ENCODE assay signal across 8 cellular contexts in genomic region chr16:3187798-3188674, GRCh38. TPM values are rescaled to one million over a fixed set of nuclear protein-coding genes. Genes with fewer than 3 reads are reported as not detected.
A peak's percentile ranks its signal among the peaks of the same experiment; 100 is the strongest.
DNase-seq lines count a peak whose midpoint lies in the region; ATAC-seq and TF ChIP-seq lines count a peak whose summit lies in the region.

OR1F1 (plus strand) TSS chr16:3188204.

- no peak within 1 kb of the TSS for H3K9ac ChIP-seq in parathyroid adenoma

- CTCF ChIA-PET in WTC11 (lab: Charles Lee) = interaction anchor here (0.6 to 3.0 kb wide), 14 partner anchors 13 to 1837 kb away, joined by 3 to 22 read pairs (median 6); partner anchors contain the start of gene ZNF213

- peak within 1 kb of the TSS; percentile 97 for H3K4me3 Mint-ChIP-seq in WTC11
- peak within 1 kb of the TSS; percentile 84 to 85 for H3K4me3 Mint-ChIP-seq in effector memory CD8-positive, alpha-beta T cell

- H3K4me1 ChIP-seq in DOHH2 (ENCODE audit: control insufficient read depth, low read length) (peaks cover 13% of the 10 kb centered on the region), parathyroid adenoma (no peaks in the 10 kb centered on the region)

- no peaks in the 10 kb centered on the region for H3K9me3 Mint-ChIP-seq in WTC11
- peaks cover 4 to 9% of the 10 kb centered on the region in 2 donors for H3K9me3 Mint-ChIP-seq in effector memory CD8-positive, alpha-beta T cell

- H3K36me3 Mint-ChIP-seq in WTC11 = no peaks in the 10 kb centered on the region
- peaks cover 66% of the 10 kb centered on the region for H3K36me3 Mint-ChIP-seq in effector memory CD8-positive, alpha-beta T cell (ENCODE audit: insufficient read depth)

- ATAC-seq in WTC11 = peak; percentile 7
- ATAC-seq in effector memory CD8-positive, alpha-beta T cell (replicated peaks) = peak; percentile 73
- ATAC-seq in HG02870 (IDR thresholded peaks at IDR 0.05; ENCODE audit: unreplicated experiment) = no peak

- H3K4me2 ChIP-seq in DOHH2 (ENCODE audit: low read length) (peak within 1 kb of the TSS; percentile 73), parathyroid adenoma (ENCODE audit: low read length) (peak within 1 kb of the TSS; percentile 60)

- H3K27ac Mint-ChIP-seq in WTC11 = peak within 1 kb of the TSS; percentile 83
- H3K27ac Mint-ChIP-seq in effector memory CD8-positive, alpha-beta T cell = peak within 1 kb of the TSS; percentile 42 to 92

- peaks cover 61% of the 10 kb centered on the region for H3K27me3 Mint-ChIP-seq in WTC11 (ENCODE audit: low read depth)
- peaks cover 61 to 87% of the 10 kb centered on the region in 2 donors for H3K27me3 Mint-ChIP-seq in effector memory CD8-positive, alpha-beta T cell

- H3K36me3 ChIP-seq in DOHH2 (ENCODE audit: control insufficient read depth, low read length) (no peaks in the 10 kb centered on the region), MG63 (no peaks in the 10 kb centered on the region), parathyroid adenoma (ENCODE audit: control insufficient read depth, insufficient read depth, low read length) (no peaks in the 10 kb centered on the region)

- peak; percentile 84 for DNase-seq in MG63
- DNase-seq in WTC11 (ENCODE audit: low spot score) = peak; percentile 80
- peak; percentile 51 to 64 (median 54) for DNase-seq in effector memory CD8-positive, alpha-beta T cell
- DNase-seq in globus pallidus (ENCODE audit: low spot score) = no peak
- DNase-seq in GM19238 (ENCODE audit: insufficient read length, low spot score) = no peak

- peak within 1 kb of the TSS; percentile 66 for H3K4me3 ChIP-seq in DOHH2 (ENCODE audit: low read length)
- H3K4me3 ChIP-seq in MG63 = peak within 1 kb of the TSS; percentile 64
- H3K4me3 ChIP-seq in parathyroid adenoma (ENCODE audit: low read depth, low read length) = peak within 1 kb of the TSS; percentile 53

- peaks cover 18% of the 10 kb centered on the region for H3K4me1 Mint-ChIP-seq in WTC11
- H3K4me1 Mint-ChIP-seq in effector memory CD8-positive, alpha-beta T cell (ENCODE audit: low read depth in 2 of 2) = peaks cover 50 to 52% of the 10 kb centered on the region in 2 donors

- H3K27me3 ChIP-seq in DOHH2 (ENCODE audit: control insufficient read depth, low read length) (peaks cover 53% of the 10 kb centered on the region), MG63 (peaks cover 6% of the 10 kb centered on the region; the same call in 1 of the 2 replicates), parathyroid adenoma (ENCODE audit: control insufficient read depth, insufficient read depth, low read length) (peaks cover 3% of the 10 kb centered on the region)

- no peaks in the 10 kb centered on the region for H4K20me1 ChIP-seq in DOHH2 (ENCODE audit: control insufficient read depth, insufficient read depth, low read depth, low read length)

- POLR2A ChIA-PET in WTC11 (lab: Charles Lee) = interaction anchor here (0.7 to 0.9 kb wide), 2 partner anchors 53 to 95 kb away, joined by 4 read pairs; partner anchors contain the start of genes ZNF213 and ZNF263

- H3K9me3 ChIP-seq in DOHH2 (ENCODE audit: control insufficient read depth, insufficient read depth, low read length) (0 out of 2 replicates have a peak, but pooled peaks cover 4% of the 10 kb centered on the region), MG63 (no peaks in the 10 kb centered on the region), parathyroid adenoma (ENCODE audit: control insufficient read depth, low read length) (no peaks in the 10 kb centered on the region)

- H3F3A ChIP-seq in DOHH2 (ENCODE audit: control insufficient read depth, insufficient read depth) = no peaks in the 10 kb centered on the region

- H3K27ac ChIP-seq in DOHH2 (ENCODE audit: low read depth, low read length) (no peak within 1 kb of the TSS), parathyroid adenoma (no peak within 1 kb of the TSS)

- no peaks in the 10 kb centered on the region for H3K79me2 ChIP-seq in DOHH2 (ENCODE audit: control insufficient read depth, low read length)
- no peaks in the 10 kb centered on the region for H3K79me2 ChIP-seq in parathyroid adenoma

- TF ChIP-seq CTCF in DOHH2 (IDR thresholded peaks at IDR 0.05; ENCODE audit: low read depth, low read length, poor library complexity, severe bottlenecking) (no peak), WTC11 (IDR thresholded peaks at IDR 0.05) (no peak), parathyroid adenoma (IDR thresholded peaks at IDR 0.05) (no peak)

- no peaks in the 10 kb centered on the region for H3K9me2 ChIP-seq in DOHH2 (replicated peaks; ENCODE audit: control insufficient read depth, low read length)

- no peak within 1 kb of the TSS for H2AFZ ChIP-seq in parathyroid adenoma

TF ChIP-seq in WTC11, 78 proteins besides CTCF, POLR2A, EP300 and RAD21 (continues in another document):
- TF ChIP-seq ZNF219 (CRISPR knock-in tag; IDR thresholded peaks at IDR 0.05; ENCODE audit: borderline replicate concordance) (no peak), ZNF423 (CRISPR knock-in tag; IDR thresholded peaks at IDR 0.05) (peak; percentile 32; the same call in 1 of the 2 replicates), GRHL2 (CRISPR knock-in tag; IDR thresholded peaks at IDR 0.05; ENCODE audit: insufficient replicate concordance, severe bottlenecking) (no peak), KAT7 (CRISPR knock-in tag; IDR thresholded peaks at IDR 0.05; ENCODE audit: borderline replicate concordance) (no peak), SP1 (CRISPR knock-in tag; conservative IDR thresholded peaks at IDR 0.05) (peak; percentile 34; the same call in 1 of the 2 replicates), MLX (CRISPR knock-in tag; IDR thresholded peaks at IDR 0.05) (no peak), CREB1 (CRISPR knock-in tag; IDR thresholded peaks at IDR 0.05) (no peak), TEAD1 (CRISPR knock-in tag; IDR thresholded peaks at IDR 0.05) (no peak), CREM (CRISPR knock-in tag; IDR thresholded peaks at IDR 0.05) (peak; percentile 28; the same call in 1 of the 2 replicates), STAT6 (CRISPR knock-in tag; conservative IDR thresholded peaks at IDR 0.05; ENCODE audit: low read depth) (no peak)
- TF ChIP-seq, protein P1, sequence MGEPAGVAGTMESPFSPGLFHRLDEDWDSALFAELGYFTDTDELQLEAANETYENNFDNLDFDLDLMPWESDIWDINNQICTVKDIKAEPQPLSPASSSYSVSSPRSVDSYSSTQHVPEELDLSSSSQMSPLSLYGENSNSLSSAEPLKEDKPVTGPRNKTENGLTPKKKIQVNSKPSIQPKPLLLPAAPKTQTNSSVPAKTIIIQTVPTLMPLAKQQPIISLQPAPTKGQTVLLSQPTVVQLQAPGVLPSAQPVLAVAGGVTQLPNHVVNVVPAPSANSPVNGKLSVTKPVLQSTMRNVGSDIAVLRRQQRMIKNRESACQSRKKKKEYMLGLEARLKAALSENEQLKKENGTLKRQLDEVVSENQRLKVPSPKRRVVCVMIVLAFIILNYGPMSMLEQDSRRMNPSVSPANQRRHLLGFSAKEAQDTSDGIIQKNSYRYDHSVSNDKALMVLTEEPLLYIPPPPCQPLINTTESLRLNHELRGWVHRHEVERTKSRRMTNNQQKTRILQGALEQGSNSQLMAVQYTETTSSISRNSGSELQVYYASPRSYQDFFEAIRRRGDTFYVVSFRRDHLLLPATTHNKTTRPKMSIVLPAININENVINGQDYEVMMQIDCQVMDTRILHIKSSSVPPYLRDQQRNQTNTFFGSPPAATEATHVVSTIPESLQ (CRISPR knock-in tag; IDR thresholded peaks at IDR 0.05) = no peak
- TF ChIP-seq, protein P2, sequence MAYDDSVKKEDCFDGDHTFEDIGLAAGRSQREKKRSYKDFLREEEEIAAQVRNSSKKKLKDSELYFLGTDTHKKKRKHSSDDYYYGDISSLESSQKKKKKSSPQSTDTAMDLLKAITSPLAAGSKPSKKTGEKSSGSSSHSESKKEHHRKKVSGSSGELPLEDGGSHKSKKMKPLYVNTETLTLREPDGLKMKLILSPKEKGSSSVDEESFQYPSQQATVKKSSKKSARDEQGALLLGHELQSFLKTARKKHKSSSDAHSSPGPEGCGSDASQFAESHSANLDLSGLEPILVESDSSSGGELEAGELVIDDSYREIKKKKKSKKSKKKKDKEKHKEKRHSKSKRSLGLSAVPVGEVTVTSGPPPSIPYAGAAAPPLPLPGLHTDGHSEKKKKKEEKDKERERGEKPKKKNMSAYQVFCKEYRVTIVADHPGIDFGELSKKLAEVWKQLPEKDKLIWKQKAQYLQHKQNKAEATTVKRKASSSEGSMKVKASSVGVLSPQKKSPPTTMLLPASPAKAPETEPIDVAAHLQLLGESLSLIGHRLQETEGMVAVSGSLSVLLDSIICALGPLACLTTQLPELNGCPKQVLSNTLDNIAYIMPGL (CRISPR knock-in tag; IDR thresholded peaks at IDR 0.05) = no peak; the same call in 1 of the 2 replicates

RNA-seq across cellular contexts. Expression of gene OR1F1, which starts in this region (rescaled TPM):
- not detected in 2 replicates for total RNA-seq in MG63 (2014; rRNA removed; shearing (Covaris generic); ENCODE audit: low replicate concordance)
- total RNA-seq in WTC11 (2021) = 0.27 to 0.46 TPM (median 0.44 TPM) in 3 replicates

Comparison
In these comparisons a context has a peak if more than half of its experiments do, and no peak if none do; other contexts are left out.
1. Peak in DNase-seq and H3K4me3 ChIP-seq in MG63; RNA of the gene not detected or under 1 TPM.
2. Peak in DNase-seq and ATAC-seq in WTC11; RNA of the gene not detected or under 1 TPM.
3. DNase-seq: peak in effector memory CD8-positive, alpha-beta T cell (3 of 3); none in globus pallidus (single experiment) and GM19238 (single experiment).
4. Peak in every context shown above with its lines, with median percentiles within 50 percentile points of each other: H3K4me3 ChIP-seq.